Comparison of ENCODE assay signal across 9 cellular contexts in the genomic region with DNA sequence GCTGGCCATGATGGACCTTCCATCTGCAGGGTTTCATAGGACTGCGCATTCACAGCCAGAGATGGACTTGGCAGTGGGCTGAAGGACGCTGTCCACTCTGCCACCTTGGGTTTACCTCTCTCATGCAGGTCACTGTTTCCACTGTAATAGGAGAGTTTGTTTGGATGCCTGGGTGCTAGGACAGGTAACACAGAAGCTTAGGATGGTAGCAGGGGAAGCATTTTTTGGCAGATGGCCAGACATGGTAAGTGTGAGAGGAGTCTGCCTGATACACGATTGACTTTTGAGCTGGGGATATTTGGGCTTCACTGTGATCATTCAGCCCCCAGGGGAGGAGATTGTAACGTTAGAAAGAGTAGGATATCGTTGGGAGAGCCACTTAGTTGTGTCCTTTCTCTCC. TPM values are rescaled to one million over a fixed set of nuclear protein-coding genes. Genes with fewer than 3 reads are reported as not detected.
DNase-seq lines count a peak whose midpoint lies in the region; ATAC-seq and TF ChIP-seq lines count a peak whose summit lies in the region.
"Had no signal": no experiment of that assay in that cellular context is flagged by ENCODE, and none has a peak within 500 bp of the region (broad histone marks: within the 10 kb centered on the region; RNA-seq: fewer than 3 reads in every experiment).

No MANE protein-coding gene starts in this region.

- DNase-seq in GM12865 (ENCODE audit: low read depth) = peak; percentile 45
- no peak for DNase-seq in activated naive CD8-positive, alpha-beta T cell treated with anti-CD3 and anti-CD28 coated beads for 36 hours
- DNase-seq in natural killer cell treated with Interleukin-12 subunit alpha and Interleukin-12 subunit beta and Interleukin-15 and Interleukin-18, amount 100 ng/mL, for 72 hours (ENCODE audit: low spot score) = peak; percentile 8
- no peak for DNase-seq in SKM-1 (lab: John Stamatoyannopoulos, UW; ENCODE audit: unreplicated experiment)
- no peak for DNase-seq in T-helper 9 cell
- no peak for DNase-seq in Kasumi-1 (lab: John Stamatoyannopoulos, UW)
- DNase-seq: mammary epithelial cell had no signal

- no peak for TF ChIP-seq CTCF in GM12865 (IDR thresholded peaks at IDR 0.05; ENCODE audit: insufficient read depth, low read depth, low read length, missing control alignments)

- ATAC-seq in HG02852 (IDR thresholded peaks at IDR 0.05; ENCODE audit: unreplicated experiment) = peak; percentile 7
- no peak for ATAC-seq in natural killer cell treated with Interleukin-12 subunit alpha and Interleukin-12 subunit beta and Interleukin-15 and Interleukin-18, amount 100 ng/mL, for 72 hours
- ATAC-seq in GM18517 (IDR thresholded peaks at IDR 0.05; ENCODE audit: unreplicated experiment) = no peak

- peak overlapping the region; percentile 61 for H3K4me3 Mint-ChIP-seq in activated naive CD8-positive, alpha-beta T cell treated with anti-CD3 and anti-CD28 coated beads for 36 hours
- peak overlapping the region; percentile 76 for H3K4me3 Mint-ChIP-seq in natural killer cell treated with Interleukin-12 subunit alpha and Interleukin-12 subunit beta and Interleukin-15 and Interleukin-18, amount 100 ng/mL, for 72 hours

- no peaks in the 10 kb centered on the region for H3K27me3 Mint-ChIP-seq in activated naive CD8-positive, alpha-beta T cell treated with anti-CD3 and anti-CD28 coated beads for 36 hours
- H3K27me3 Mint-ChIP-seq in natural killer cell treated with Interleukin-12 subunit alpha and Interleukin-12 subunit beta and Interleukin-15 and Interleukin-18, amount 100 ng/mL, for 72 hours = no peaks in the 10 kb centered on the region

- H3K27ac Mint-ChIP-seq in activated naive CD8-positive, alpha-beta T cell treated with anti-CD3 and anti-CD28 coated beads for 36 hours = peak overlapping the region; percentile 93
- peak overlapping the region; percentile 89 to 96 for H3K27ac Mint-ChIP-seq in natural killer cell treated with Interleukin-12 subunit alpha and Interleukin-12 subunit beta and Interleukin-15 and Interleukin-18, amount 100 ng/mL, for 72 hours

- H3K9me3 Mint-ChIP-seq in activated naive CD8-positive, alpha-beta T cell treated with anti-CD3 and anti-CD28 coated beads for 36 hours = no peaks in the 10 kb centered on the region
- H3K9me3 Mint-ChIP-seq in natural killer cell treated with Interleukin-12 subunit alpha and Interleukin-12 subunit beta and Interleukin-15 and Interleukin-18, amount 100 ng/mL, for 72 hours = no peaks in the 10 kb centered on the region

- peaks cover 7% of the 10 kb centered on the region for H3K36me3 Mint-ChIP-seq in activated naive CD8-positive, alpha-beta T cell treated with anti-CD3 and anti-CD28 coated beads for 36 hours
- H3K36me3 Mint-ChIP-seq in natural killer cell treated with Interleukin-12 subunit alpha and Interleukin-12 subunit beta and Interleukin-15 and Interleukin-18, amount 100 ng/mL, for 72 hours = peaks cover 11% of the 10 kb centered on the region

- peak overlapping the region; percentile 3 for H3K4me3 ChIP-seq in GM12865 (ENCODE audit: low read depth, low read length)

- H3K4me1 Mint-ChIP-seq in activated naive CD8-positive, alpha-beta T cell treated with anti-CD3 and anti-CD28 coated beads for 36 hours = peaks cover 41% of the 10 kb centered on the region
- H3K4me1 Mint-ChIP-seq in natural killer cell treated with Interleukin-12 subunit alpha and Interleukin-12 subunit beta and Interleukin-15 and Interleukin-18, amount 100 ng/mL, for 72 hours (ENCODE audit: low read depth in 2 of 2) = peaks cover 40 to 45% of the 10 kb centered on the region in 2 donors

RNA-seq across cellular contexts. Expression of a gene that starts 11.8 kb away (rescaled TPM):
- 1 to 10 TPM; 3.9 to 4.6 TPM for total RNA-seq in activated naive CD8-positive, alpha-beta T cell treated with anti-CD3 and anti-CD28 coated beads for 36 hours
- 10 to 100 TPM; 20.3 to 21.8 TPM for total RNA-seq in natural killer cell treated with Interleukin-12 subunit alpha and Interleukin-12 subunit beta and Interleukin-15 and Interleukin-18, amount 100 ng/mL, for 72 hours

RNA-seq across cellular contexts. Expression of a gene that starts 57.9 kb away (rescaled TPM):
- total RNA-seq in activated naive CD8-positive, alpha-beta T cell treated with anti-CD3 and anti-CD28 coated beads for 36 hours = 10 to 100 TPM; 27.2 to 28.5 TPM
- total RNA-seq in natural killer cell treated with Interleukin-12 subunit alpha and Interleukin-12 subunit beta and Interleukin-15 and Interleukin-18, amount 100 ng/mL, for 72 hours = 10 to 100 TPM; 12.3 to 28.4 TPM

Comparison
In these comparisons a context has a peak if more than half of its experiments do, and no peak if none do; other contexts are left out.
1. DNase-seq: peak in GM12865 (single experiment) and natural killer cell treated with Interleukin-12 subunit alpha and Interleukin-12 subunit beta and Interleukin-15 and Interleukin-18, amount 100 ng/mL, for 72 hours (single experiment); none in activated naive CD8-positive, alpha-beta T cell treated with anti-CD3 and anti-CD28 coated beads for 36 hours (single experiment), SKM-1 (single experiment), T-helper 9 cell (single experiment) and Kasumi-1 (0 of 2).